14 cellular contexts compared by ENCODE assay signal in genomic region chr12:76883151-76883550, GRCh38. TPM values are rescaled to one million over a fixed set of nuclear protein-coding genes. Genes with fewer than 3 reads are reported as not detected.
A peak's percentile ranks its signal among the peaks of the same experiment; 100 is the strongest.
DNase-seq lines count a peak whose midpoint lies in the region; ATAC-seq and TF ChIP-seq lines count a peak whose summit lies in the region.
"Had no signal": no experiment of that assay in that cellular context is flagged by ENCODE, and none has a peak within 500 bp of the region (broad histone marks: within the 10 kb centered on the region; RNA-seq: fewer than 3 reads in every experiment).

No MANE protein-coding gene starts in this region.

- no peak overlapping the region for H3K4me3 ChIP-seq in cardiac fibroblast (replicated peaks in 1 of 2; ENCODE audit: low read depth in 2 of 2, low read length in 2 of 2)
- H3K4me3 ChIP-seq: sigmoid colon had no signal

- peaks cover 11% of the 10 kb centered on the region for H3K4me1 Mint-ChIP-seq in activated T-cell treated with anti-CD3 and anti-CD28 coated beads, Interleukin-2, amount 50 U/mL, for 72 hours (ENCODE audit: low read depth)

- H3K27ac Mint-ChIP-seq in activated T-cell treated with anti-CD3 and anti-CD28 coated beads, Interleukin-2, amount 50 U/mL, for 72 hours: no peak overlapping the region
- H3K27ac Mint-ChIP-seq: activated CD4-positive, alpha-beta T cell treated with anti-CD3 and anti-CD28 coated beads, Interleukin-2, amount 10 ng/mL, durations not matched to agents 24 days and 14 days had no signal

- ATAC-seq in HG02623 (IDR thresholded peaks at IDR 0.05; ENCODE audit: unreplicated experiment): no peak
- ATAC-seq in activated T-cell treated with anti-CD3 and anti-CD28 coated beads, Interleukin-2, amount 50 U/mL, for 72 hours (replicated peaks in 1 of 2): no peak
- ATAC-seq: HepG2 had no signal

- peaks cover 35% of the 10 kb centered on the region for H3K27me3 Mint-ChIP-seq in activated T-cell treated with anti-CD3 and anti-CD28 coated beads, Interleukin-2, amount 50 U/mL, for 72 hours (ENCODE audit: low read depth)

- no peaks in the 10 kb centered on the region for H3K9me3 Mint-ChIP-seq in activated T-cell treated with anti-CD3 and anti-CD28 coated beads, Interleukin-2, amount 50 U/mL, for 72 hours
- H3K9me3 Mint-ChIP-seq: activated CD4-positive, alpha-beta T cell treated with anti-CD3 and anti-CD28 coated beads, Interleukin-2, amount 10 ng/mL, durations not matched to agents 24 days and 14 days had no signal

- peaks cover 0 to 2% of the 10 kb centered on the region in 2 donors for H3K36me3 Mint-ChIP-seq in activated T-cell treated with anti-CD3 and anti-CD28 coated beads, Interleukin-2, amount 50 U/mL, for 72 hours (ENCODE audit: insufficient read depth in 2 of 2)

- no peak overlapping the region for H3K4me3 Mint-ChIP-seq in activated T-cell treated with anti-CD3 and anti-CD28 coated beads, Interleukin-2, amount 50 U/mL, for 72 hours
- H3K4me3 Mint-ChIP-seq: activated CD4-positive, alpha-beta T cell treated with anti-CD3 and anti-CD28 coated beads, Interleukin-2, amount 10 ng/mL, durations not matched to agents 24 days and 14 days had no signal

- DNase-seq in AG08395 (ENCODE audit: low spot score): peak; percentile 63
- peak; percentile 72 for DNase-seq in HS-5 (ENCODE audit: low read depth)
- DNase-seq in cardiac fibroblast (ENCODE audit: low read depth in 2 of 2): peak; percentile 34 to 46
- DNase-seq in islet precursor cell: peak; percentile 82
- no peak for DNase-seq in activated T-cell treated with anti-CD3 and anti-CD28 coated beads, Interleukin-2, amount 50 U/mL, for 72 hours
- no peak for DNase-seq in stimulated activated CD4-positive, alpha-beta T cell treated with anti-CD3 and anti-CD28 coated beads, Interleukin-4, amount 100 ng/mL, for 4 hours
- DNase-seq in activated naive CD4-positive, alpha-beta T cell treated with anti-CD3 and anti-CD28 coated beads, Interleukin-2, amount 50 U/mL, for 16 hours: no peak
- DNase-seq: activated CD4-positive, alpha-beta T cell treated with anti-CD3 and anti-CD28 coated beads, Interleukin-2, amount 10 ng/mL, durations not matched to agents 24 days and 14 days; NCI-H1048; sigmoid colon; stimulated activated CD4-positive, alpha-beta T cell treated with anti-CD3 and anti-CD28 coated beads, Interleukin-4, amount 100 ng/mL, for 24 hours; trophoblast cell had no signal

- TF ChIP-seq CTCF in cardiac fibroblast (IDR thresholded peaks at IDR 0.05; ENCODE audit: low read depth, low read length): no peak

RNA-seq across cellular contexts. Expression of gene CSRP2, which starts 4.3 kb away (rescaled TPM):
- total RNA-seq in activated T-cell treated with anti-CD3 and anti-CD28 coated beads, Interleukin-2, amount 50 U/mL, for 72 hours: 1 to 10 TPM in 1 of 2 donors, under 1 TPM in 1; 0.65 to 3.3 TPM

Comparison
In these comparisons a context has a peak if more than half of its experiments do, and no peak if none do; other contexts are left out.
1. DNase-seq: peak in AG08395 (single experiment), HS-5 (single experiment), cardiac fibroblast (2 of 2) and islet precursor cell (single experiment); none in activated T-cell treated with anti-CD3 and anti-CD28 coated beads, Interleukin-2, amount 50 U/mL, for 72 hours (0 of 2), stimulated activated CD4-positive, alpha-beta T cell treated with anti-CD3 and anti-CD28 coated beads, Interleukin-4, amount 100 ng/mL, for 4 hours (0 of 2) and activated naive CD4-positive, alpha-beta T cell treated with anti-CD3 and anti-CD28 coated beads, Interleukin-2, amount 50 U/mL, for 16 hours (single experiment).